In the genomic region with DNA sequence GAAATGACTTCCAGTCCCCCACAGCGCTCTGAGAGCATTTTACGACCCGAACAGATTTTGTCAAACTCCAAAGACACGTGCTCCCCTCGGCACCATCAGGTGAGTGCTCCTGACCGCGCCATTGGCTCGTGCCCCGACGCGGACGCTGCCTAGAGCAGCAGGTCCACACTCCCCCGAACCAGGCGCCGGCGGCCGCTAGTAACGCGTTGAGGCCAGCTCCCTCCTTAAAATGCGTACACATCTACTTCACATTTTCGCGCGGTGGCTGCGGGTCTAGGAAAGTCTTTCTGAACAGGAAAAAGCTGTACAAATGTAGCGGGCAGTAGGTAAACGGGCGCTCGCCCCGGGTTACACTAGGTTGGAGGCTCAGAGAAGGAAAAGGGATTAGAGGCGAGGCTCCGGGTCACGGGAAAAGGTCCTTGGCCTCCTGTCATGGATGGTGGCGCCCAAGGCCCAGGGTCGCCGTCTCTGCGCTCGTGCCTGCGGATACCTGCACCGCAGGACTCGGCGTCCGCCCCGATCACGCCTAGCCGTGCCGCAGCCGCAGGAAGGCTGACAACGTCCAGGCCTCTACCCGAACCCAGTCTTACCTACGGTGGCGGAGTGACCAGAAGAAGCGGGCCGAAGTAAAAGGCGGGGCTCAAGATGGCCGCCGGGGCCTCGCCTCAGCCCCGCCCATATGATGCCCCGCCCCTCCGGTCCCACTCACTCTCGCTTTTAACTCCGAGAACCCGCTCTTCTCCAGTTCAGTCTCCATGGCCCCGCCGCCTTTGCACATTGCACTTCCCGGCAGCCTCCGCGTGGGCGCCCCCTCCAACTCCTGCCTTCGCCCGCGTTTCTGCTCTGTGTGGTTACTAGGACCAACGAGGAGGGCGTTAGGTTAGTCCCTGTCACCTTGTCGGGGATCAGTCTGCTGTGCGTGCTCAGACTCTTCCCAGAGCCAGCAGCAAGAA, we compare ENCODE assay signal across 8 cellular contexts. TPM values are rescaled to one million over a fixed set of nuclear protein-coding genes. Genes with fewer than 3 reads are reported as not detected.
DNase-seq lines count a peak whose midpoint lies in the region; ATAC-seq and TF ChIP-seq lines count a peak whose summit lies in the region.

A gene with protein sequence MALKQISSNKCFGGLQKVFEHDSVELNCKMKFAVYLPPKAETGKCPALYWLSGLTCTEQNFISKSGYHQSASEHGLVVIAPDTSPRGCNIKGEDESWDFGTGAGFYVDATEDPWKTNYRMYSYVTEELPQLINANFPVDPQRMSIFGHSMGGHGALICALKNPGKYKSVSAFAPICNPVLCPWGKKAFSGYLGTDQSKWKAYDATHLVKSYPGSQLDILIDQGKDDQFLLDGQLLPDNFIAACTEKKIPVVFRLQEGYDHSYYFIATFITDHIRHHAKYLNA (minus strand): TSS at position 647 of the 953 bp plus-strand sequence. CDS start 5,748 bp downstream, outside the sequence.

- H3K4me3 Mint-ChIP-seq in natural killer cell = peak within 1 kb of the TSS; percentile 96

- no peaks in the 10 kb centered on the region for H3K9me3 ChIP-seq in KOPT-K1 (ENCODE audit: insufficient read depth, low read length, poor library complexity, severe bottlenecking)

- ATAC-seq in GM21786 (IDR thresholded peaks at IDR 0.05; ENCODE audit: unreplicated experiment) (peak; percentile 91), natural killer cell (peak; percentile 89 to 93 (median 92))

- H3K9me3 Mint-ChIP-seq in natural killer cell = no peaks in the 10 kb centered on the region

- H3K36me3 Mint-ChIP-seq in natural killer cell = no peaks in the 10 kb centered on the region

- H3K27ac ChIP-seq in KOPT-K1 (ENCODE audit: low read depth, low read length, poor library complexity, severe bottlenecking) = peak within 1 kb of the TSS; percentile 97

- DNase-seq in DMS79 treated with DMSO at 0.1 percent for 48 hours (lab: John Stamatoyannopoulos, UW) = peak; percentile 80
- peak; percentile 88 for DNase-seq in RPMI7951 (ENCODE audit: low read depth)
- peak; percentile 77 to 84 for DNase-seq in activated T-helper 1 cell treated with anti-CD3 and anti-CD28 coated beads, Interleukin-2, amount 50 U/mL, for 16 hours (ENCODE audit: low read depth in 1 of 2, low spot score in 1 of 2)
- DNase-seq in fibroblast of mammary gland (ENCODE audit: low read depth) = peak; percentile 90
- DNase-seq in natural killer cell = peak; percentile 73
- peak; percentile 89 for DNase-seq in stimulated activated naive CD4-positive, alpha-beta T cell treated with Interleukin-2 at 50 U/mL for 16 hours (lab: John Stamatoyannopoulos, UW)

- TF ChIP-seq CTCF in fibroblast of mammary gland (conservative IDR thresholded peaks at IDR 0.05; ENCODE audit: control insufficient read depth, insufficient read depth, low read depth, low read length) (no peak), natural killer cell (IDR thresholded peaks at IDR 0.05) (no peak)

- peaks cover 0 to 5% of the 10 kb centered on the region in 2 donors for H3K27me3 Mint-ChIP-seq in natural killer cell (ENCODE audit: low read depth in 2 of 2)

- peaks cover 31% of the 10 kb centered on the region for H3K36me3 ChIP-seq in KOPT-K1 (ENCODE audit: insufficient read depth, low read length)

- peak within 1 kb of the TSS; percentile 76 for H3K4me3 ChIP-seq in fibroblast of mammary gland (ENCODE audit: control insufficient read depth, low read depth, low read length)

- intact Hi-C loops in natural killer cell (cut with micrococcal nuclease) = loop anchor here (5.0 kb wide), 1 partner anchor 44 kb away; no protein-coding TSS in a partner anchor

- peak within 1 kb of the TSS; percentile 84 to 93 for H3K27ac Mint-ChIP-seq in natural killer cell

- H3K4me1 Mint-ChIP-seq in natural killer cell = peaks cover 15 to 18% of the 10 kb centered on the region in 2 donors

RNA-seq across cellular contexts. Expression of the gene that starts here (rescaled TPM):
- total RNA-seq in RPMI7951 (2014; rRNA removed; shearing (Covaris generic)) = 150 and 188 TPM in 2 replicates
- total RNA-seq in natural killer cell = 10 to 100 TPM; 12.9 to 18.5 (median 14.3) TPM

Comparison
In these comparisons a context has a peak if more than half of its experiments do, and no peak if none do; other contexts are left out.
1. Peak in every context shown above with its lines: DNase-seq, ATAC-seq, H3K4me3 ChIP-seq and H3K27ac ChIP-seq.